19 cellular contexts compared by ENCODE assay signal in the genomic region with DNA sequence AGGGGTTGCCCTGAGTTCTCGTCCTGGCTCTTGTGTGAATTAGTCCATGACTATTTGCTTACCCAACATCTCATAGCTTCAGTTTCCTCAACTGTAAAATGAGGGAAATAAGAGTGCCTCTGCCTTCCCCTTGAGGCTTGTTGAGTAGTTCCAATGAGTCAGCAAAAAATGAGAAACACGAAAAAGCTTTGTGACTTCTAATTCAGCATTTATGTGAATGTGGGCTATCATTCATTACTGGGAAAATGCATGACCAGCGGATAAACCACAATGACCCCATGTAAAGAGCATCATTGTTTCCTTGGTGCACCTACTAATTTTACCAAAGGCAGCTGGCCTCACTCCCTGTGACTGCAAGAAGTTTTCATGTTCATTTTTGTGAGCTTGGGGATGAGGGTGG.
"Had no signal": no experiment of that assay in that cellular context is flagged by ENCODE, and none has a peak within 500 bp of the region (broad histone marks: within the 10 kb centered on the region; RNA-seq: fewer than 3 reads in every experiment).

No MANE protein-coding gene starts in this region.

- H3K27ac Mint-ChIP-seq: activated CD8-positive, alpha-beta T cell treated with anti-CD3 and anti-CD28 coated beads for 36 hours; activated naive CD8-positive, alpha-beta T cell treated with anti-CD3 and anti-CD28 coated beads, Interleukin-2, amount 50 U/mL, for 24 hours; activated T-helper 1 cell treated with anti-CD3 and anti-CD28 coated beads, Interleukin-12 subunit alpha, Interleukin-12 subunit beta, Interleukin-2, Interleukin-4 antibody, amounts not matched to agents 30 ng/mL and 10 ng/mL and 1 ng/mL, durations not matched to agents 14 hours and 24 hours and 36 hours; effector memory CD8-positive, alpha-beta T cell; immature natural killer cell; naive thymus-derived CD8-positive, alpha-beta T cell; T-cell had no signal

- H3K4me3 ChIP-seq: psoas muscle, sigmoid colon, upper lobe of left lung had no signal

- H3K4me1 ChIP-seq: psoas muscle, sigmoid colon, upper lobe of left lung had no signal

- H3K4me1 Mint-ChIP-seq: activated naive CD8-positive, alpha-beta T cell treated with anti-CD3 and anti-CD28 coated beads, Interleukin-2, amount 50 U/mL, for 24 hours; immature natural killer cell; naive thymus-derived CD8-positive, alpha-beta T cell; T-cell had no signal

- H3K27ac ChIP-seq: epithelial cell of prostate, psoas muscle, sigmoid colon, upper lobe of left lung, WERI-Rb-1 had no signal

- H3K27me3 Mint-ChIP-seq: activated CD8-positive, alpha-beta T cell treated with anti-CD3 and anti-CD28 coated beads for 36 hours; activated naive CD8-positive, alpha-beta T cell treated with anti-CD3 and anti-CD28 coated beads, Interleukin-2, amount 50 U/mL, for 24 hours had no signal

- H3K9me3 ChIP-seq: psoas muscle, sigmoid colon, upper lobe of left lung had no signal

- H3K36me3 ChIP-seq: sigmoid colon, upper lobe of left lung, WERI-Rb-1 had no signal

- H3K4me3 Mint-ChIP-seq: activated CD8-positive, alpha-beta T cell treated with anti-CD3 and anti-CD28 coated beads for 36 hours; activated naive CD8-positive, alpha-beta T cell treated with anti-CD3 and anti-CD28 coated beads, Interleukin-2, amount 50 U/mL, for 24 hours; activated T-helper 1 cell treated with anti-CD3 and anti-CD28 coated beads, Interleukin-12 subunit alpha, Interleukin-12 subunit beta, Interleukin-2, Interleukin-4 antibody, amounts not matched to agents 30 ng/mL and 10 ng/mL and 1 ng/mL, durations not matched to agents 14 hours and 24 hours and 36 hours; effector memory CD8-positive, alpha-beta T cell; immature natural killer cell; naive thymus-derived CD8-positive, alpha-beta T cell; T-cell had no signal

- DNase-seq: activated CD4-positive, alpha-beta T cell treated with anti-CD3 and anti-CD28 coated beads for 4 hours; activated CD8-positive, alpha-beta memory T cell treated with anti-CD3 and anti-CD28 coated beads, Interleukin-2, amount 50 U/mL, for 4 hours; activated CD8-positive, alpha-beta T cell treated with anti-CD3 and anti-CD28 coated beads for 36 hours; activated naive CD4-positive, alpha-beta T cell; activated naive CD8-positive, alpha-beta T cell treated with anti-CD3 and anti-CD28 coated beads, Interleukin-2, amount 50 U/mL, for 24 hours; central memory CD4-positive, alpha-beta T cell; effector memory CD8-positive, alpha-beta T cell; immature natural killer cell; naive thymus-derived CD8-positive, alpha-beta T cell; psoas muscle; sigmoid colon; stimulated activated CD4-positive, alpha-beta T cell treated with anti-CD3 and anti-CD28 coated beads, Interleukin-12 subunit alpha, Interleukin-12 subunit beta, amount 100 ng/mL, for 4 hours; stimulated activated naive CD4-positive, alpha-beta T cell; T-cell; T1000; upper lobe of left lung; WERI-Rb-1 had no signal

- H3K36me3 Mint-ChIP-seq: immature natural killer cell, T-cell had no signal

- H3K27me3 ChIP-seq: sigmoid colon, upper lobe of left lung had no signal
